In genomic region chr17:17128476-17129075, GRCh38 we compare ENCODE assay signal across 1 cellular context.
TF ChIP-seq lines count a peak whose summit lies in the region.

No MANE protein-coding gene starts in this region.

TF ChIP-seq in WTC11, 78 proteins besides CTCF, POLR2A, EP300 and RAD21 (continued from another document):
- no peak for TF ChIP-seq HMGXB4 (CRISPR knock-in tag; IDR thresholded peaks at IDR 0.05)
- no peak for TF ChIP-seq NFYB (CRISPR knock-in tag; conservative IDR thresholded peaks at IDR 0.05; ENCODE audit: low read depth)
- no peak for TF ChIP-seq FOXJ3 (CRISPR knock-in tag; IDR thresholded peaks at IDR 0.05; ENCODE audit: borderline replicate concordance)
- no peak for TF ChIP-seq JAZF1 (CRISPR knock-in tag; IDR thresholded peaks at IDR 0.05)
- TF ChIP-seq USF1 (CRISPR knock-in tag; IDR thresholded peaks at IDR 0.05), result no peak
- TF ChIP-seq ZNF317 (CRISPR knock-in tag; IDR thresholded peaks at IDR 0.05; ENCODE audit: borderline replicate concordance, low read depth), result no peak
- TF ChIP-seq RELA (CRISPR knock-in tag; IDR thresholded peaks at IDR 0.05; ENCODE audit: borderline replicate concordance), result no peak
- TF ChIP-seq ETV6 (CRISPR knock-in tag; IDR thresholded peaks at IDR 0.05), result no peak
- no peak for TF ChIP-seq ZNF512 (CRISPR knock-in tag; IDR thresholded peaks at IDR 0.05; ENCODE audit: borderline replicate concordance)
- TF ChIP-seq RORB (CRISPR knock-in tag; IDR thresholded peaks at IDR 0.05), result no peak
- TF ChIP-seq ATF6 (CRISPR knock-in tag; IDR thresholded peaks at IDR 0.05), result no peak
- no peak for TF ChIP-seq ATF2 (CRISPR knock-in tag; IDR thresholded peaks at IDR 0.05; ENCODE audit: borderline replicate concordance, low read depth)
- no peak for TF ChIP-seq GABPB1 (CRISPR knock-in tag; IDR thresholded peaks at IDR 0.05)
- TF ChIP-seq MXD4 (CRISPR knock-in tag; IDR thresholded peaks at IDR 0.05; ENCODE audit: borderline replicate concordance), result no peak
- TF ChIP-seq KAT7 (CRISPR knock-in tag; IDR thresholded peaks at IDR 0.05; ENCODE audit: borderline replicate concordance), result no peak
- TF ChIP-seq NR1H2 (CRISPR knock-in tag; IDR thresholded peaks at IDR 0.05), result no peak
- TF ChIP-seq ATF3 (CRISPR knock-in tag; conservative IDR thresholded peaks at IDR 0.05), result no peak
